Comparison of ENCODE assay signal across 8 cellular contexts in genomic region chrX:19382500-19383145, GRCh38. TPM values are rescaled to one million over a fixed set of nuclear protein-coding genes. Genes with fewer than 3 reads are reported as not detected.
A peak's percentile ranks its signal among the peaks of the same experiment; 100 is the strongest.
DNase-seq lines count a peak whose midpoint lies in the region; ATAC-seq and TF ChIP-seq lines count a peak whose summit lies in the region.

No MANE protein-coding gene starts in this region.

- CTCF ChIA-PET in BJ (lab: Yijun Ruan, JAX), result interaction anchor here (0.5 to 2.2 kb wide), 4 partner anchors 9 to 153 kb away, joined by 3 to 8 read pairs (median 6); no protein-coding TSS in a partner anchor

- peaks cover 0 to 11% of the 10 kb centered on the region in 2 donors for H3K27me3 Mint-ChIP-seq in natural killer cell (ENCODE audit: low read depth in 2 of 2)

- POLR2A ChIA-PET in BJ (lab: Charles Lee), result no interaction called here

- H3K4me3 ChIP-seq in BJ (ENCODE audit: low read depth, low read length), result no peak overlapping the region
- no peak overlapping the region for H3K4me3 ChIP-seq in epithelial cell of esophagus (ENCODE audit: low read length)
- no peak overlapping the region for H3K4me3 ChIP-seq in transverse colon

- WGBS in transverse colon (ENCODE audit: low coverage in 1 of 2), 2 donors, result 41% methylated on average over 16 of the region's 16 CpGs; no CpG with 5 or more reads in 1 of the 2 donors

- no peak for DNase-seq in BJ (ENCODE audit: low read depth)
- DNase-seq in NCI-H2171 treated with DMSO at 0.1 percent for 48 hours (lab: John Stamatoyannopoulos, UW), result peak; percentile 11
- DNase-seq in activated CD4-positive, alpha-beta T cell treated with anti-CD3 and anti-CD28 coated beads, Interleukin-2, amount 50 U/mL, for 4 hours, result peak; percentile 34 to 37
- peak; percentile 54 for DNase-seq in epithelial cell of esophagus (ENCODE audit: low read depth)
- peak; percentile 17 for DNase-seq in natural killer cell
- peak; percentile 52 for DNase-seq in transverse colon
- DNase-seq in NCI-H2081 treated with DMSO at 0.1 percent for 48 hours (lab: John Stamatoyannopoulos, UW), result no peak

- intact Hi-C loops in natural killer cell (cut with micrococcal nuclease), result no loop called here
- intact Hi-C loops in transverse colon (cut with DNase I; ENCODE audit: low total_unique reads), result no loop called here

- no peaks in the 10 kb centered on the region for H3K4me1 Mint-ChIP-seq in natural killer cell

- no peaks in the 10 kb centered on the region for H3K36me3 Mint-ChIP-seq in natural killer cell

- TF ChIP-seq CTCF in BJ (IDR thresholded peaks at IDR 0.05; ENCODE audit: insufficient read depth, low read depth, low read length) (peak; percentile 62), epithelial cell of esophagus (IDR thresholded peaks at IDR 0.05; ENCODE audit: insufficient read depth, low read depth, low read length, missing control alignments) (peak; percentile 69), natural killer cell (IDR thresholded peaks at IDR 0.05) (peak; percentile 47), transverse colon (IDR thresholded peaks at IDR 0.05) (peak; percentile 22 to 42 (median 26))

- no peak overlapping the region for H3K27ac Mint-ChIP-seq in natural killer cell

- H3K9me3 Mint-ChIP-seq in natural killer cell, result no peaks in the 10 kb centered on the region

- ATAC-seq in GM21390 (IDR thresholded peaks at IDR 0.05; ENCODE audit: unreplicated experiment), result peak; percentile 79
- ATAC-seq in natural killer cell, result peak; percentile 69 to 88 (median 77)

- H3K4me1 ChIP-seq in transverse colon, result no peaks in the 10 kb centered on the region

- no peaks in the 10 kb centered on the region for H3K36me3 ChIP-seq in BJ (ENCODE audit: control insufficient read depth, insufficient read depth, low read length)
- no peaks in the 10 kb centered on the region for H3K36me3 ChIP-seq in transverse colon

- TF ChIP-seq POLR2A in transverse colon (IDR thresholded peaks at IDR 0.05), result no peak

- no peak for TF ChIP-seq EP300 in transverse colon (IDR thresholded peaks at IDR 0.05; ENCODE audit: low read depth)

- no peak overlapping the region for H3K27ac ChIP-seq in transverse colon

- H3K27me3 ChIP-seq in BJ (ENCODE audit: control insufficient read depth, insufficient read depth, low read length), result no peaks in the 10 kb centered on the region; the same call in 1 of the 2 replicates
- no peaks in the 10 kb centered on the region for H3K27me3 ChIP-seq in transverse colon

- H3K9me3 ChIP-seq in transverse colon, result no peaks in the 10 kb centered on the region

- in situ Hi-C loops in transverse colon (cut with MboI; ENCODE audit: low pct_ligation_motif_present in 1 of 4, low pct_unique_long_range_greater_than_20kb in 1 of 4, low sequenced_read_pairs in 3 of 4), result loop anchor here in 2 of 4 donors (25.0 kb wide), 1 partner anchor 155 kb away; no protein-coding TSS in a partner anchor

- no peak overlapping the region for H3K4me3 Mint-ChIP-seq in natural killer cell

RNA-seq across cellular contexts. Expression of gene PDHA1, which starts 38.9 kb away (rescaled TPM):
- polyA plus RNA-seq in BJ (2011; rRNA removed), result 113 and 135 TPM in 2 replicates
- polyA minus RNA-seq in BJ (2011; rRNA and poly(A)+ RNA removed), result 27.7 and 30.2 TPM in 2 replicates
- total RNA-seq in natural killer cell (100 to 1,000 TPM; 131 to 164 (median 154) TPM), transverse colon (100 to 1,000 TPM in 3 of 4 donors, 10 to 100 TPM in 1; 77.4 to 264 (median 189) TPM)

Comparison
In these comparisons a context has a peak if more than half of its experiments do, and no peak if none do; other contexts are left out.
1. DNase-seq: peak in NCI-H2171 treated with DMSO at 0.1 percent for 48 hours (single experiment), activated CD4-positive, alpha-beta T cell treated with anti-CD3 and anti-CD28 coated beads, Interleukin-2, amount 50 U/mL, for 4 hours (2 of 2), epithelial cell of esophagus (single experiment), natural killer cell (single experiment) and transverse colon (single experiment); none in BJ (single experiment) and NCI-H2081 treated with DMSO at 0.1 percent for 48 hours (single experiment).
2. Peak in every context shown above with its lines, with median percentiles within 50 percentile points of each other: CTCF ChIP-seq.